In genomic region chr9:132301521-132301920, GRCh38 we compare ENCODE assay signal across 22 cellular contexts.
"Had no signal": no experiment of that assay in that cellular context is flagged by ENCODE, and none has a peak within 500 bp of the region (broad histone marks: within the 10 kb centered on the region; RNA-seq: fewer than 3 reads in every experiment).

No MANE protein-coding gene starts in this region.

- H3K9me3 Mint-ChIP-seq: activated CD4-positive, alpha-beta T cell treated with anti-CD3 and anti-CD28 coated beads, Interleukin-2, amount 10 ng/mL, durations not matched to agents 24 days and 14 days; activated naive CD8-positive, alpha-beta T cell treated with anti-CD3 and anti-CD28 coated beads, Interleukin-2, amount 10 ng/mL, durations not matched to agents 7 days and 5 days; central memory CD8-positive, alpha-beta T cell; endodermal cell; immature natural killer cell; T-cell had no signal

- FAIRE-seq: urothelium cell line had no signal

- H3K27ac Mint-ChIP-seq: activated CD4-positive, alpha-beta T cell treated with anti-CD3 and anti-CD28 coated beads, Interleukin-2, amount 10 ng/mL, durations not matched to agents 24 days and 14 days; activated naive CD8-positive, alpha-beta T cell treated with anti-CD3 and anti-CD28 coated beads, Interleukin-2, amount 10 ng/mL, durations not matched to agents 7 days and 5 days; endodermal cell; progenitor cell of endocrine pancreas; T-cell had no signal

- H3K4me3 ChIP-seq: colonic mucosa, left ventricle myocardium inferior, tibial nerve had no signal

- DNase-seq: activated CD4-positive, alpha-beta T cell treated with anti-CD3 and anti-CD28 coated beads, Interleukin-2, amount 10 ng/mL, durations not matched to agents 24 days and 14 days; activated naive CD8-positive, alpha-beta T cell treated with anti-CD3 and anti-CD28 coated beads, Interleukin-2, amount 10 ng/mL, durations not matched to agents 7 days and 5 days; anterior cingulate cortex; brain microvascular endothelial cell; colonic mucosa; endodermal cell; immature natural killer cell; kidney glomerular epithelial cell; left ventricle myocardium inferior; mammary epithelial cell; SK-N-SH; stimulated activated CD4-positive, alpha-beta T cell treated with anti-CD3 and anti-CD28 coated beads, Interleukin-12 subunit alpha, Interleukin-12 subunit beta, amount 100 ng/mL, for 4 hours; stimulated activated CD4-positive, alpha-beta T cell treated with anti-CD3 and anti-CD28 coated beads, Interleukin-1b, Interleukin-23, amount 100 ng/mL, for 48 hours; stimulated activated CD8-positive, alpha-beta memory T cell treated with anti-CD3 and anti-CD28 coated beads, Interleukin-4, amount 100 ng/mL, for 48 hours; stimulated activated naive CD8-positive, alpha-beta T cell treated with anti-CD3 and anti-CD28 coated beads, Interleukin-15, Interleukin-2, amounts not matched to agents 100 U/mL and 50 U/mL, for 24 hours; substantia nigra; T-cell; T1000 had no signal

- H3K27me3 ChIP-seq: brain microvascular endothelial cell, colonic mucosa, tibial nerve had no signal

- H3K27me3 Mint-ChIP-seq: activated CD4-positive, alpha-beta T cell treated with anti-CD3 and anti-CD28 coated beads, Interleukin-2, amount 10 ng/mL, durations not matched to agents 24 days and 14 days; activated naive CD8-positive, alpha-beta T cell treated with anti-CD3 and anti-CD28 coated beads, Interleukin-2, amount 10 ng/mL, durations not matched to agents 7 days and 5 days; central memory CD8-positive, alpha-beta T cell; progenitor cell of endocrine pancreas; T-cell had no signal

- H3K4me3 Mint-ChIP-seq: activated CD4-positive, alpha-beta T cell treated with anti-CD3 and anti-CD28 coated beads, Interleukin-2, amount 10 ng/mL, durations not matched to agents 24 days and 14 days; activated naive CD8-positive, alpha-beta T cell treated with anti-CD3 and anti-CD28 coated beads, Interleukin-2, amount 10 ng/mL, durations not matched to agents 7 days and 5 days; central memory CD8-positive, alpha-beta T cell; endodermal cell; immature natural killer cell; T-cell had no signal
